In the genomic region with DNA sequence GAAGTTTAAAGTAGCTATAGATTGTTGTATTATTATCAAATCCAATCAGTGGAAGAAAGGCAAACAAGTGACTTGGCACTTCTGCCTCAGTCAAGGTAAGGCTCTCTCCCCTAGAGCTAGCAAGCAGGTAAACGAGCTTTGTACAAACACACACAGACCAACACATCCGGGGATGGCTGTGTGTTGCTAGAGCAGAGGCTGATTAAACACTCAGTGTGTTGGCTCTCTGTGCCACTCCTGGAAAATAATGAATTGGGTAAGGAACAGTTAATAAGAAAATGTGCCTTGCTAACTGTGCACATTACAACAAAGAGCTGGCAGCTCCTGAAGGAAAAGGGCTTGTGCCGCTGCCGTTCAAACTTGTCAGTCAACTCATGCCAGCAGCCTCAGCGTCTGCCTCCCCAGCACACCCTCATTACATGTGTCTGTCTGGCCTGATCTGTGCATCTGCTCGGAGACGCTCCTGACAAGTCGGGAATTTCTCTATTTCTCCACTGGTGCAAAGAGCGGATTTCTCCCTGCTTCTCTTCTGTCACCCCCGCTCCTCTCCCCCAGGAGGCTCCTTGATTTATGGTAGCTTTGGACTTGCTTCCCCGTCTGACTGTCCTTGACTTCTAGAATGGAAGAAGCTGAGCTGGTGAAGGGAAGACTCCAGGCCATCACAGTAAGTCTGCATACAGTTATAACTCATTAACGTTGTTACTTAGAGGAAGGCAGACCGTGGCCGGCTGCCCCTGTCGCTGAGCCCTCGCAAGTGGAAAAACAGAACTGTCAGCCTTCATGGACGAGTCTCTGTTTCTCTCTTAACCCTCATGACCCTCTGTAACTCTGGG, we compare ENCODE assay signal across 7 cellular contexts. TPM values are rescaled to one million over a fixed set of nuclear protein-coding genes. Genes with fewer than 3 reads are reported as not detected.
A peak's percentile ranks its signal among the peaks of the same experiment; 100 is the strongest.
DNase-seq lines count a peak whose midpoint lies in the region; ATAC-seq and TF ChIP-seq lines count a peak whose summit lies in the region.

A gene with protein sequence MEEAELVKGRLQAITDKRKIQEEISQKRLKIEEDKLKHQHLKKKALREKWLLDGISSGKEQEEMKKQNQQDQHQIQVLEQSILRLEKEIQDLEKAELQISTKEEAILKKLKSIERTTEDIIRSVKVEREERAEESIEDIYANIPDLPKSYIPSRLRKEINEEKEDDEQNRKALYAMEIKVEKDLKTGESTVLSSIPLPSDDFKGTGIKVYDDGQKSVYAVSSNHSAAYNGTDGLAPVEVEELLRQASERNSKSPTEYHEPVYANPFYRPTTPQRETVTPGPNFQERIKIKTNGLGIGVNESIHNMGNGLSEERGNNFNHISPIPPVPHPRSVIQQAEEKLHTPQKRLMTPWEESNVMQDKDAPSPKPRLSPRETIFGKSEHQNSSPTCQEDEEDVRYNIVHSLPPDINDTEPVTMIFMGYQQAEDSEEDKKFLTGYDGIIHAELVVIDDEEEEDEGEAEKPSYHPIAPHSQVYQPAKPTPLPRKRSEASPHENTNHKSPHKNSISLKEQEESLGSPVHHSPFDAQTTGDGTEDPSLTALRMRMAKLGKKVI (plus strand): TSS at position 415 of the 833 bp plus-strand sequence. CDS start 205 bp downstream, at position 620.

- TF ChIP-seq CTCF in choroid plexus epithelial cell (conservative IDR thresholded peaks at IDR 0.05; ENCODE audit: low read depth, low read length): no peak

- H3K4me3 ChIP-seq in choroid plexus epithelial cell (ENCODE audit: low read depth, low read length): peak within 1 kb of the TSS; percentile 2

- peak; percentile 9 for DNase-seq in NCI-H2171 (lab: John Stamatoyannopoulos, UW)
- DNase-seq in choroid plexus epithelial cell (ENCODE audit: low read depth): no peak
- peak; percentile 67 to 88 for DNase-seq in lung microvascular endothelial cell (ENCODE audit: low read depth in 2 of 2)
- no peak for DNase-seq in ureter (ENCODE audit: low spot score)
- DNase-seq in NCI-H2196 (lab: John Stamatoyannopoulos, UW; ENCODE audit: unreplicated experiment): no peak

- ATAC-seq in GM21526 (IDR thresholded peaks at IDR 0.05; ENCODE audit: low FRiP score, unreplicated experiment): no peak
- no peak for ATAC-seq in HG03108 (IDR thresholded peaks at IDR 0.05; ENCODE audit: unreplicated experiment)

RNA-seq across cellular contexts. Expression of the gene that starts here (rescaled TPM):
- total RNA-seq in lung microvascular endothelial cell (22.2 and 30.3 TPM in 2 replicates), ureter (29.1 TPM)

Comparison
In these comparisons a context has a peak if more than half of its experiments do, and no peak if none do; other contexts are left out.
1. DNase-seq: peak in NCI-H2171 (single experiment) and lung microvascular endothelial cell (2 of 2); none in choroid plexus epithelial cell (single experiment), ureter (single experiment) and NCI-H2196 (single experiment).